In genomic region chr3:116971531-116971930, GRCh38 we compare ENCODE assay signal across 27 cellular contexts.
"Had no signal": no experiment of that assay in that cellular context is flagged by ENCODE, and none has a peak within 500 bp of the region (broad histone marks: within the 10 kb centered on the region; RNA-seq: fewer than 3 reads in every experiment).

No MANE protein-coding gene starts in this region.

- H3K9me3 ChIP-seq: ascending aorta, body of pancreas had no signal

- H3K4me3 Mint-ChIP-seq: activated CD8-positive, alpha-beta T cell treated with anti-CD3 and anti-CD28 coated beads, Interleukin-2, amount 10 ng/mL, durations not matched to agents 7 days and 5 days; activated naive CD8-positive, alpha-beta T cell treated with anti-CD3 and anti-CD28 coated beads, Interleukin-2, amount 10 ng/mL, durations not matched to agents 7 days and 5 days; T-helper 2 cell treated with Interferon-gamma antibody and Interleukin-4, amounts not matched to agents 5 μg/mL and 100 μg/mL, for 36 hours had no signal

- H3K27me3 ChIP-seq: ascending aorta, body of pancreas had no signal

- H3K27ac Mint-ChIP-seq: activated CD8-positive, alpha-beta T cell treated with anti-CD3 and anti-CD28 coated beads, Interleukin-2, amount 10 ng/mL, durations not matched to agents 7 days and 5 days; activated naive CD8-positive, alpha-beta T cell treated with anti-CD3 and anti-CD28 coated beads, Interleukin-2, amount 10 ng/mL, durations not matched to agents 7 days and 5 days; T-helper 2 cell treated with Interferon-gamma antibody and Interleukin-4, amounts not matched to agents 5 μg/mL and 100 μg/mL, for 36 hours had no signal

- H3K27ac ChIP-seq: ascending aorta, body of pancreas, RWPE1 had no signal

- DNase-seq: activated CD4-positive, alpha-beta T cell treated with anti-CD3 and anti-CD28 coated beads for 48 hours; activated CD4-positive, alpha-beta T cell treated with anti-CD3 and anti-CD28 coated beads, Interleukin-2, amount 50 U/mL, for 4 hours; activated CD4-positive, CD25-positive, alpha-beta regulatory T cell treated with anti-CD3 and anti-CD28 coated beads, Interleukin-2, amount 50 U/mL, for 72 hours; activated CD8-positive, alpha-beta memory T cell treated with anti-CD3 and anti-CD28 coated beads, Interleukin-2, amount 50 U/mL, for 48 hours; activated CD8-positive, alpha-beta T cell treated with anti-CD3 and anti-CD28 coated beads, Interleukin-2, amount 10 ng/mL, durations not matched to agents 7 days and 5 days; activated naive CD4-positive, alpha-beta T cell treated with anti-CD3 and anti-CD28 coated beads, Interleukin-2, amount 50 U/mL, for 16 hours; activated naive CD8-positive, alpha-beta T cell treated with anti-CD3 and anti-CD28 coated beads, Interleukin-2, amount 10 ng/mL, durations not matched to agents 7 days and 5 days; activated T-cell treated with anti-CD3 and anti-CD28 coated beads, Interleukin-2, amount 50 U/mL, for 1 hour; central memory CD4-positive, alpha-beta T cell; KG1; NCI-H1048; NCI-H146; NCI-H187 treated with DMSO at 0.1 percent for 48 hours; NCI-H2081 treated with DMSO at 0.1 percent for 48 hours; NCI-H2171 treated with DMSO at 0.1 percent for 48 hours; NCI-H345; NCI-H510A; NCI-H526 treated with DMSO at 0.1 percent for 48 hours; NK-92 treated with Interleukin-12 subunit alpha and Interleukin-12 subunit beta, amount 100 ng/mL, for 24 hours; OCI-M1; SHP77 treated with DMSO at 0.1 percent for 48 hours; SW 1271 had no signal

- H3K4me1 Mint-ChIP-seq: activated naive CD8-positive, alpha-beta T cell treated with anti-CD3 and anti-CD28 coated beads, Interleukin-2, amount 10 ng/mL, durations not matched to agents 7 days and 5 days had no signal

- H3K9me3 Mint-ChIP-seq: activated naive CD8-positive, alpha-beta T cell treated with anti-CD3 and anti-CD28 coated beads, Interleukin-2, amount 10 ng/mL, durations not matched to agents 7 days and 5 days; T-helper 2 cell treated with Interferon-gamma antibody and Interleukin-4, amounts not matched to agents 5 μg/mL and 100 μg/mL, for 36 hours had no signal

- H3K36me3 ChIP-seq: ascending aorta had no signal

- H3K4me1 ChIP-seq: ascending aorta, body of pancreas had no signal

- H3K36me3 Mint-ChIP-seq: activated naive CD8-positive, alpha-beta T cell treated with anti-CD3 and anti-CD28 coated beads, Interleukin-2, amount 10 ng/mL, durations not matched to agents 7 days and 5 days had no signal

- H3K27me3 Mint-ChIP-seq: activated naive CD8-positive, alpha-beta T cell treated with anti-CD3 and anti-CD28 coated beads, Interleukin-2, amount 10 ng/mL, durations not matched to agents 7 days and 5 days had no signal

- H3K4me3 ChIP-seq: ascending aorta, body of pancreas had no signal

- FAIRE-seq: bronchial epithelial cell had no signal
